In genomic region chr10:88896336-88897018, GRCh38 we compare ENCODE assay signal across 9 cellular contexts. TPM values are rescaled to one million over a fixed set of nuclear protein-coding genes. Genes with fewer than 3 reads are reported as not detected.
A peak's percentile ranks its signal among the peaks of the same experiment; 100 is the strongest.
DNase-seq lines count a peak whose midpoint lies in the region; ATAC-seq and TF ChIP-seq lines count a peak whose summit lies in the region.
"Had no signal": no experiment of that assay in that cellular context is flagged by ENCODE, and none has a peak within 500 bp of the region (broad histone marks: within the 10 kb centered on the region; RNA-seq: fewer than 3 reads in every experiment).

No MANE protein-coding gene starts in this region.

- no peaks in the 10 kb centered on the region for H3K36me3 Mint-ChIP-seq in Caco-2 (ENCODE audit: insufficient read depth, unreplicated experiment)

- H3K4me2 ChIP-seq in neuronal stem cell (ENCODE audit: insufficient read depth, low read length, poor library complexity, severe bottlenecking): no peak overlapping the region

- DNase-seq in Caco-2 (peak; percentile 22 to 72), M059J (ENCODE audit: low read depth) (peak; percentile 66), colonic mucosa (peak; percentile 84), neuronal stem cell (ENCODE audit: low spot score) (no peak), GM03348 (ENCODE audit: low spot score) (no peak), A172 (ENCODE audit: low spot score) (no peak), BE2C (no peak)
- DNase-seq: stimulated activated CD4-positive, alpha-beta T cell treated with anti-CD3 and anti-CD28 coated beads, Interleukin-2, amount 100 ng/mL, for 24 hours had no signal

- intact Hi-C loops in Caco-2 (cut with micrococcal nuclease; ENCODE audit: unreplicated experiment) (loop anchor here (1.0 to 2.0 kb wide), 2 partner anchors 16 to 36 kb away; partner anchors contain the start of gene STAMBPL1), colonic mucosa (cut with DNase I) (no loop called here)

- H3K27me3 ChIP-seq in Caco-2 (replicated peaks; ENCODE audit: control insufficient read depth, insufficient read depth, low read length) (no peaks in the 10 kb centered on the region), colonic mucosa (no peaks in the 10 kb centered on the region), neuronal stem cell (ENCODE audit: control insufficient read depth in 3 of 3, insufficient read depth in 3 of 3, low read depth in 1 of 3, low read length in 3 of 3) (no peaks in the 10 kb centered on the region), BE2C (no peaks in the 10 kb centered on the region)

- H3K27ac ChIP-seq in colonic mucosa (peak overlapping the region; percentile 88), neuronal stem cell (replicated peaks; ENCODE audit: low read length) (no peak overlapping the region)

- BruUV-seq in Caco-2 (replicated peaks; lab: Mats Ljungman, UMichigan): no TSS peak

- H2AFZ ChIP-seq in neuronal stem cell (ENCODE audit: low read length): peak overlapping the region; percentile 34

- CTCF ChIA-PET in Caco-2 (lab: Charles Lee): no interaction called here

- no peak overlapping the region for H2BK12ac ChIP-seq in neuronal stem cell (ENCODE audit: low read length)

- H4K91ac ChIP-seq in neuronal stem cell (ENCODE audit: low read depth, low read length, poor library complexity): no peak overlapping the region

- H3K9me3 Mint-ChIP-seq in Caco-2 (ENCODE audit: unreplicated experiment): no peaks in the 10 kb centered on the region

- H3K14ac ChIP-seq in neuronal stem cell (ENCODE audit: low read length): no peak overlapping the region

- H4K8ac ChIP-seq in neuronal stem cell (ENCODE audit: low read depth, low read length): no peak overlapping the region

- peaks cover 20% of the 10 kb centered on the region for H3K4me1 Mint-ChIP-seq in Caco-2 (ENCODE audit: low read depth, unreplicated experiment)

- H3K27me3 Mint-ChIP-seq in Caco-2 (ENCODE audit: insufficient read depth, unreplicated experiment): no peaks in the 10 kb centered on the region

- peak overlapping the region; percentile 9 for H3K4me3 Mint-ChIP-seq in Caco-2 (ENCODE audit: unreplicated experiment)

- TF ChIP-seq CTCF in Caco-2 (IDR thresholded peaks at IDR 0.05; ENCODE audit: insufficient read depth in 1 of 2, low read depth in 1 of 2, low read length in 1 of 2, severe bottlenecking in 1 of 2, unreplicated experiment in 1 of 2): no peak
- TF ChIP-seq CTCF in colonic mucosa (IDR thresholded peaks at IDR 0.05): no peak
- TF ChIP-seq CTCF in BE2C (IDR thresholded peaks at IDR 0.05; ENCODE audit: low read depth, low read length): no peak

- no peak overlapping the region for H2AK5ac ChIP-seq in neuronal stem cell (ENCODE audit: low read depth, low read length)

- H3K18ac ChIP-seq in neuronal stem cell (ENCODE audit: low read length): no peak overlapping the region

- H3K4ac ChIP-seq in neuronal stem cell (ENCODE audit: low read length): no peak overlapping the region

- no peak overlapping the region for H3K4me3 ChIP-seq in Caco-2 (ENCODE audit: low read depth, low read length)
- no peak overlapping the region for H3K4me3 ChIP-seq in colonic mucosa
- no peak overlapping the region for H3K4me3 ChIP-seq in neuronal stem cell (ENCODE audit: low read length in 2 of 2)
- no peak overlapping the region for H3K4me3 ChIP-seq in BE2C (ENCODE audit: low read depth, low read length)

- H2BK15ac ChIP-seq in neuronal stem cell (ENCODE audit: low read length): no peak overlapping the region

- POLR2A ChIA-PET in Caco-2 (lab: Charles Lee): no interaction called here

- no peaks in the 10 kb centered on the region for H3K9me3 ChIP-seq in Caco-2
- no peaks in the 10 kb centered on the region for H3K9me3 ChIP-seq in colonic mucosa
- H3K9me3 ChIP-seq in neuronal stem cell (replicated peaks in 1 of 2; ENCODE audit: control insufficient read depth in 2 of 2, insufficient read depth in 1 of 2, low read depth in 1 of 2, low read length in 2 of 2): no peaks in the 10 kb centered on the region
- H3K9me3 ChIP-seq in BE2C: no peaks in the 10 kb centered on the region

- H3K4me1 ChIP-seq in Caco-2 (peaks cover 60% of the 10 kb centered on the region), colonic mucosa (peaks cover 8% of the 10 kb centered on the region), neuronal stem cell (ENCODE audit: control insufficient read depth in 2 of 2, insufficient read depth in 1 of 2, low read depth in 1 of 2, low read length in 2 of 2) (no peaks in the 10 kb centered on the region), BE2C (peaks cover 19% of the 10 kb centered on the region)

- ATAC-seq in HG03135 (IDR thresholded peaks at IDR 0.05; ENCODE audit: unreplicated experiment): no peak

- WGBS in neuronal stem cell (ENCODE audit: extremely low coverage in 2 of 2, insufficient read length in 2 of 2, insufficient replicate concordance in 1 of 2), 2 donors: no CpG with 5 or more reads among the region's 4 CpGs

- H3K9ac ChIP-seq in colonic mucosa (ENCODE audit: low read depth in 2 of 2, low read length in 2 of 2) (peak overlapping the region in 1 of 2 donors; percentile 66), neuronal stem cell (ENCODE audit: low read depth, low read length, poor library complexity) (no peak overlapping the region)

- H3K79me1 ChIP-seq in neuronal stem cell (ENCODE audit: low read depth, low read length): no peaks in the 10 kb centered on the region

- no peak overlapping the region for H3K23ac ChIP-seq in neuronal stem cell (ENCODE audit: low read depth, low read length, poor library complexity)

- H2BK120ac ChIP-seq in neuronal stem cell (ENCODE audit: low read depth, low read length): no peak overlapping the region

- H2BK5ac ChIP-seq in neuronal stem cell (ENCODE audit: low read length): no peak overlapping the region

- H3K36me3 ChIP-seq in Caco-2 (ENCODE audit: control insufficient read depth, insufficient read depth, low read length) (no peaks in the 10 kb centered on the region), colonic mucosa (no peaks in the 10 kb centered on the region), neuronal stem cell (replicated peaks in 1 of 2; ENCODE audit: control insufficient read depth in 2 of 2, insufficient read depth in 2 of 2, low read length in 2 of 2) (no peaks in the 10 kb centered on the region), BE2C (no peaks in the 10 kb centered on the region)

- peak overlapping the region; percentile 76 for H3K27ac Mint-ChIP-seq in Caco-2 (ENCODE audit: unreplicated experiment)

RNA-seq across cellular contexts. Expression of gene STAMBPL1, which starts 16.4 kb away (rescaled TPM):
- total RNA-seq in Caco-2 (2022): 0.42 and 0.54 TPM in 2 replicates
- 18.2 and 22.8 TPM in 2 replicates for total RNA-seq in M059J (2014; rRNA removed; shearing (Covaris generic))
- 10 to 100 TPM; 16.3 to 20.4 TPM for total RNA-seq in colonic mucosa
- polyA plus RNA-seq in neuronal stem cell (2013, experiment 1 of 2): 0.82 TPM
- polyA plus RNA-seq in neuronal stem cell (2013, experiment 2 of 2): 0.61 TPM
- 40.4 and 48.8 TPM in 2 replicates for total RNA-seq in A172 (2014; rRNA removed; shearing (Covaris generic))
- polyA plus RNA-seq in BE2C (2012; ENCODE audit: insufficient read depth, insufficient read length, low read depth): 14.7 TPM

RNA-seq across cellular contexts. Expression of gene ANKRD22, which starts 44.8 kb away (rescaled TPM):
- not detected in 2 replicates for total RNA-seq in Caco-2 (2022)
- total RNA-seq in M059J (2014; rRNA removed; shearing (Covaris generic)): not detected in 2 replicates
- total RNA-seq in colonic mucosa: 10 to 100 TPM; 26.6 to 28.2 TPM
- polyA plus RNA-seq in neuronal stem cell (2013, experiment 1 of 2): not detected
- not detected for polyA plus RNA-seq in neuronal stem cell (2013, experiment 2 of 2)
- not detected in 2 replicates for total RNA-seq in A172 (2014; rRNA removed; shearing (Covaris generic))
- polyA plus RNA-seq in BE2C (2012; ENCODE audit: insufficient read depth, insufficient read length, low read depth): not detected

RNA-seq across cellular contexts. Expression of gene ACTA2, which starts 56.1 kb away (rescaled TPM):
- total RNA-seq in Caco-2 (2022) (0.23 TPM in 1 of 2 replicates, not detected in the other), colonic mucosa (100 to 1,000 TPM in 1 of 2 donors, 10 to 100 TPM in 1; 88.3 to 265 TPM)
- total RNA-seq in M059J (2014; rRNA removed; shearing (Covaris generic)): 79.1 and 99.1 TPM in 2 replicates
- 115 TPM for polyA plus RNA-seq in neuronal stem cell (2013, experiment 1 of 2)
- 108 TPM for polyA plus RNA-seq in neuronal stem cell (2013, experiment 2 of 2)
- total RNA-seq in A172 (2014; rRNA removed; shearing (Covaris generic)): 11.2 and 15.6 TPM in 2 replicates
- polyA plus RNA-seq in BE2C (2012; ENCODE audit: insufficient read depth, insufficient read length, low read depth): 14.3 TPM

Comparison
In these comparisons a context has a peak if more than half of its experiments do, and no peak if none do; other contexts are left out.
1. DNase-seq: peak in Caco-2 (2 of 2), M059J (single experiment) and colonic mucosa (single experiment); none in neuronal stem cell (single experiment), GM03348 (single experiment), A172 (single experiment) and BE2C (single experiment).
2. RNA of gene STAMBPL1, which starts 16.4 kb away (total RNA-seq): 40.4 to 48.8 TPM in A172, 18.2 to 22.8 TPM in M059J and 16.3 to 20.4 TPM in colonic mucosa; 0.42 to 0.54 TPM in Caco-2; every median in the first group is over 10 times any median in the second.
3. RNA of gene ANKRD22, which starts 44.8 kb away (total RNA-seq): 26.6 to 28.2 TPM in colonic mucosa; not detected in Caco-2, not detected in M059J and not detected in A172; every median in the first group is over 10 times any median in the second.